Comparison of ENCODE assay signal across 9 cellular contexts in the genomic region with DNA sequence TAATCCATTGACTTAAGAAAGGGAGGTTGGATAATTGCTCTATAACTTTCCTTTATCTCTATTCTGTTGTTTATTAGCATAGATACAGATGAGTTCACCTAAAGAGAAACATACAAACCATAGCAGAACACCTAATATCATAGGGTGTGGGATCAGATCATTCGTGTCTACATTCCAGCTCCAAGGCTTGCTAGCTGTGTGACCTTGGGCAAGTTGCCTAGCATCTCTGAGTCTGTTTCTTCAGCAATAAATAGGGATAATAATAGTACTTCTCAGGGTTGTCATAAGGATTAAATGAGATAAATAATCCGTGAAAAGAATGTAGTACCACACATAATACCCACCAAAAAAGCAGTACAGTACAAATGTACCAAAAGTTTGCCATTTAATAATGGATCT.
A peak's percentile ranks its signal among the peaks of the same experiment; 100 is the strongest.
DNase-seq lines count a peak whose midpoint lies in the region; FAIRE-seq and TF ChIP-seq lines count a peak whose summit lies in the region.
"Had no signal": no experiment of that assay in that cellular context is flagged by ENCODE, and none has a peak within 500 bp of the region (broad histone marks: within the 10 kb centered on the region; RNA-seq: fewer than 3 reads in every experiment).

No MANE protein-coding gene starts in this region.

- H3K79me2 ChIP-seq in ACC112 (ENCODE audit: control insufficient read depth, insufficient read depth, low read length, unreplicated experiment) (no peaks in the 10 kb centered on the region), PC-9 (ENCODE audit: low read depth) (no peaks in the 10 kb centered on the region)

- H3K27ac Mint-ChIP-seq in neural crest cell (ENCODE audit: unreplicated experiment) = peak overlapping the region; percentile 66

- no peak for FAIRE-seq in GM12892 (lab: Jason Lieb, UNC)

- H3K27ac ChIP-seq in ACC112 (ENCODE audit: low read depth, low read length) (peak overlapping the region; percentile 88), PC-9 (peak overlapping the region; percentile 88)

- no peak for TF ChIP-seq CTCF in PC-9 (conservative IDR thresholded peaks at IDR 0.05)
- TF ChIP-seq CTCF in neural crest cell (conservative IDR thresholded peaks at IDR 0.05) = no peak
- TF ChIP-seq CTCF in GM13977 (IDR thresholded peaks at IDR 0.05; ENCODE audit: extremely low read depth, insufficient read depth, missing control alignments) = no peak

- H3K4me3 Mint-ChIP-seq in neural crest cell = peak overlapping the region; percentile 20

- H3K36me3 Mint-ChIP-seq in neural crest cell (ENCODE audit: low read depth) = no peaks in the 10 kb centered on the region

- peaks cover 35% of the 10 kb centered on the region for H3F3A ChIP-seq in PC-9 (ENCODE audit: insufficient read depth, low read depth)

- DNase-seq in PC-9 (no peak), neural crest cell (ENCODE audit: low read depth, low spot score) (no peak), GM13977 (ENCODE audit: low spot score) (no peak), GM12892 (ENCODE audit: insufficient read length) (no peak), NCI-H187 (lab: John Stamatoyannopoulos, UW) (no peak), cerebellar nuclear complex (lab: John Stamatoyannopoulos, UW) (no peak)
- DNase-seq: NCI-H524 treated with DMSO at 0.1 percent for 48 hours had no signal

- H3K9me2 ChIP-seq in PC-9 (ENCODE audit: insufficient read depth) = no peaks in the 10 kb centered on the region

- H3K9ac ChIP-seq in endocrine pancreas (ENCODE audit: control insufficient read depth, insufficient read depth, low read length) = no peak overlapping the region

- POLR2A ChIA-PET in PC-9 (lab: Charles Lee; ENCODE audit: unreplicated experiment) = interaction anchor here (1.5 kb wide), 1 partner anchor 12 kb away, joined by 11 read pairs; no protein-coding TSS in a partner anchor

- H3K4me1 ChIP-seq in ACC112 (ENCODE audit: control insufficient read depth, insufficient read depth, low read length, unreplicated experiment) (peaks cover 13% of the 10 kb centered on the region), PC-9 (replicated peaks; ENCODE audit: insufficient read depth) (peaks cover 82% of the 10 kb centered on the region), endocrine pancreas (ENCODE audit: control insufficient read depth, insufficient read depth, low read length) (peaks cover 5% of the 10 kb centered on the region)

- H3K4me3 ChIP-seq in ACC112 (ENCODE audit: low read depth, low read length) (0 out of 2 replicates have a peak overlapping the region, but pooled peaks have one; percentile 32), PC-9 (peak overlapping the region; percentile 28; the same call in 1 of the 2 replicates), endocrine pancreas (ENCODE audit: control insufficient read depth, insufficient read depth, low read length) (peak overlapping the region; percentile 44)

- peak overlapping the region; percentile 69 for H3K4me2 ChIP-seq in PC-9

- H3K27me3 ChIP-seq in ACC112 (ENCODE audit: insufficient read depth, low read length) (no peaks in the 10 kb centered on the region), PC-9 (ENCODE audit: insufficient read depth, low read depth) (no peaks in the 10 kb centered on the region), endocrine pancreas (ENCODE audit: control insufficient read depth, insufficient read depth, low read length) (no peaks in the 10 kb centered on the region)

- no peaks in the 10 kb centered on the region for H4K20me1 ChIP-seq in PC-9 (ENCODE audit: insufficient read depth)

- H3K4me1 Mint-ChIP-seq in neural crest cell = peaks cover 42% of the 10 kb centered on the region

- no peaks in the 10 kb centered on the region for H3K36me3 ChIP-seq in ACC112 (ENCODE audit: insufficient read depth, low read length)
- H3K36me3 ChIP-seq in PC-9 (ENCODE audit: low read depth) = no peaks in the 10 kb centered on the region
- H3K36me3 ChIP-seq in endocrine pancreas (ENCODE audit: control insufficient read depth, insufficient read depth, low read length) = no peaks in the 10 kb centered on the region

- in situ Hi-C loops in GM13977 (cut with MboI; ENCODE audit: low pct_unique_long_range_greater_than_20kb, low sequenced_read_pairs, unreplicated experiment) = no loop called here

- intact Hi-C loops in PC-9 (cut with micrococcal nuclease; ENCODE audit: unreplicated experiment) = no loop called here

- peaks cover 70% of the 10 kb centered on the region for H3K27me3 Mint-ChIP-seq in neural crest cell (ENCODE audit: low read depth)

- H3K9me3 Mint-ChIP-seq in neural crest cell = no peaks in the 10 kb centered on the region

- CTCF ChIA-PET in PC-9 (lab: Charles Lee) = no interaction called here

- H3K9me3 ChIP-seq in PC-9 (ENCODE audit: insufficient read depth, low read depth) = no peaks in the 10 kb centered on the region
- no peaks in the 10 kb centered on the region for H3K9me3 ChIP-seq in endocrine pancreas (ENCODE audit: control insufficient read depth, low read length)

- H2AFZ ChIP-seq in ACC112 (ENCODE audit: low read length, unreplicated experiment) = peak overlapping the region; percentile 44
- H2AFZ ChIP-seq in PC-9 = peak overlapping the region; percentile 57

- BruUV-seq in PC-9 (replicated peaks; lab: Mats Ljungman, UMichigan) = no TSS peak

- TF ChIP-seq POLR2A in GM12892 (IDR thresholded peaks at IDR 0.05; ENCODE audit: low read depth, low read length) = no peak
